Comparison of ENCODE assay signal across 39 cellular contexts in the genomic region with DNA sequence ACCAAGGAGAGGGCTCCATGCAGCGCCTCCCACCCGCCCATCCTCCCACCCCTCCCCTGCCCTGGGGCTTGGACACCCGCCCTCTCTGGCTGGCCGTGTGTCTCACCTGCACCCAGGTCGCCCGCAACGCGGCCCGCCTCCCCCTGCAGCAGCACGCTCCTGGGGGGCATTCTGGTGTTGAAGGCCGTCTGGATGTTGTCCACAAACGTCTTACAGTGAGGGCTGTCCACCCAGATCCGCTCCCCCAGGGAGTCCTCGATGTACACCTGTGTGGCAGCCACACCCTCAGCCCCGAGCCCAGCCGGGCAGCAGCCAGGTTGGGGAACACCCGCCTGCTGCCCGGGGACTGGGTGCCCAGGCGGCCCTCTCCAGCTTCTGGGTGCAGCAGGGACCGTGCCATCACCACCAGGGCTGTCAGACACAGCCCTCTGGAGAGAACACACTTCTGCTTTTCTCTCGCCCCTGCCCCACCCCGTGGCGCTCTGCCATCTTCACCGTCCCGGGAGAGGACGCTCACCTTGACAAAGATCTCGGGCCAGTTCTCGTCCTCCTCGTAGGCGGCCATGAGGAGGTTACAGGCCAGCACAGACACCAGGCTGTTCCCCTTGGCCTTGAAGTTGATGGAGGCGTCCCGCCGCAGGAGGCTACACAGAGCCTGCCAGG. TPM values are rescaled to one million over a fixed set of nuclear protein-coding genes. Genes with fewer than 3 reads are reported as not detected.
"Had no signal": no experiment of that assay in that cellular context is flagged by ENCODE, and none has a peak within 500 bp of the region (broad histone marks: within the 10 kb centered on the region; RNA-seq: fewer than 3 reads in every experiment).

No MANE protein-coding gene starts in this region.

- H3K27me3 ChIP-seq: ascending aorta, body of pancreas, brain microvascular endothelial cell, breast epithelium had no signal

- H3K9me3 Mint-ChIP-seq: activated B cell treated with CpG ODN at 0.5 μM for 24 hours; activated CD4-positive, alpha-beta memory T cell treated with anti-CD3 and anti-CD28 coated beads for 36 hours; activated CD4-positive, alpha-beta T cell treated with anti-CD3 and anti-CD28 coated beads, Interleukin-2, amount 10 ng/mL, durations not matched to agents 24 days and 14 days; activated CD8-positive, alpha-beta T cell treated with anti-CD3 and anti-CD28 coated beads for 36 hours; activated naive CD4-positive, alpha-beta T cell treated with anti-CD3 and anti-CD28 coated beads for 36 hours; activated naive CD4-positive, alpha-beta T cell treated with anti-CD3 and anti-CD28 coated beads, Interleukin-2, amount 50 U/mL, for 24 hours; activated naive CD8-positive, alpha-beta T cell treated with anti-CD3 and anti-CD28 coated beads, Interleukin-2, amount 10 ng/mL, durations not matched to agents 7 days and 5 days; activated naive CD8-positive, alpha-beta T cell treated with anti-CD3 and anti-CD28 coated beads, Interleukin-2, amount 50 U/mL, for 24 hours; activated T-cell treated with anti-CD3 and anti-CD28 coated beads, Interleukin-2, amount 50 U/mL, for 4 hours; activated T-cell treated with anti-CD3 and anti-CD28 coated beads, Interleukin-2, amount 50 U/mL, for 72 hours; activated T-helper 1 cell treated with anti-CD3 and anti-CD28 coated beads, Interleukin-12 subunit alpha, Interleukin-12 subunit beta, Interleukin-2, Interleukin-4 antibody, amounts not matched to agents 30 ng/mL and 10 ng/mL and 1 ng/mL, durations not matched to agents 14 hours and 24 hours and 36 hours; activated T-helper 17 cell treated with anti-CD3 and anti-CD28 coated beads, Interleukin-2, amount 50 U/mL, for 72 hours; T-helper 1 cell treated with Interleukin-12 subunit alpha and Interleukin-12 subunit beta and Interleukin-4 antibody, amounts not matched to agents 30 μg/mL and 1 μg/mL, for 36 hours; T-helper 2 cell treated with Interferon-gamma antibody and Interleukin-4, amounts not matched to agents 5 μg/mL and 100 μg/mL, for 36 hours had no signal

- H3K4me3 ChIP-seq: ascending aorta, body of pancreas, breast epithelium had no signal

- H3K9me3 ChIP-seq: ascending aorta, body of pancreas, breast epithelium had no signal

- DNase-seq: activated B cell treated with CpG ODN at 0.5 μM for 24 hours; activated CD4-positive, alpha-beta memory T cell treated with anti-CD3 and anti-CD28 coated beads for 36 hours; activated CD4-positive, alpha-beta T cell treated with anti-CD3 and anti-CD28 coated beads for 4 hours; activated CD4-positive, alpha-beta T cell treated with anti-CD3 and anti-CD28 coated beads, Interleukin-2, amount 10 ng/mL, durations not matched to agents 24 days and 14 days; activated CD4-positive, alpha-beta T cell treated with anti-CD3 and anti-CD28 coated beads, Interleukin-2, amount 50 U/mL, for 1 hour; activated CD4-positive, alpha-beta T cell treated with anti-CD3 and anti-CD28 coated beads, Interleukin-2, amount 50 U/mL, for 4 hours; activated CD4-positive, CD25-positive, alpha-beta regulatory T cell treated with anti-CD3 and anti-CD28 coated beads, Interleukin-2, amount 50 U/mL, for 72 hours; activated CD8-positive, alpha-beta memory T cell treated with anti-CD3 and anti-CD28 coated beads, Interleukin-2, amount 50 U/mL, for 4 hours; activated CD8-positive, alpha-beta T cell treated with anti-CD3 and anti-CD28 coated beads for 36 hours; activated effector memory CD4-positive, alpha-beta T cell treated with anti-CD3 and anti-CD28 coated beads, Interleukin-2, amount 50 U/mL, for 16 hours; activated gamma-delta T cell treated with Interleukin-2 at 50 U/mL for 16 hours; activated naive CD4-positive, alpha-beta T cell; activated naive CD4-positive, alpha-beta T cell treated with anti-CD3 and anti-CD28 coated beads for 36 hours; activated naive CD8-positive, alpha-beta T cell treated with anti-CD3 and anti-CD28 coated beads, Interleukin-2, amount 10 ng/mL, durations not matched to agents 7 days and 5 days; activated naive CD8-positive, alpha-beta T cell treated with anti-CD3 and anti-CD28 coated beads, Interleukin-2, amount 50 U/mL, for 24 hours; activated T-cell treated with anti-CD3 and anti-CD28 coated beads for 4 hours; activated T-cell treated with anti-CD3 and anti-CD28 coated beads, Interleukin-2, amount 50 U/mL, for 1 hour; activated T-cell treated with anti-CD3 and anti-CD28 coated beads, Interleukin-2, amount 50 U/mL, for 4 hours; activated T-cell treated with anti-CD3 and anti-CD28 coated beads, Interleukin-2, amount 50 U/mL, for 72 hours; amygdala; anterior cingulate cortex; body of pancreas; brain microvascular endothelial cell; central memory CD4-positive, alpha-beta T cell; SW 1271; T-helper 1 cell; T-helper 2 cell; T-helper 9 cell had no signal

- H3K27ac Mint-ChIP-seq: activated B cell treated with CpG ODN at 0.5 μM for 24 hours; activated CD4-positive, alpha-beta memory T cell treated with anti-CD3 and anti-CD28 coated beads for 36 hours; activated CD4-positive, alpha-beta T cell treated with anti-CD3 and anti-CD28 coated beads, Interleukin-2, amount 10 ng/mL, durations not matched to agents 24 days and 14 days; activated CD8-positive, alpha-beta T cell treated with anti-CD3 and anti-CD28 coated beads for 36 hours; activated naive CD4-positive, alpha-beta T cell treated with anti-CD3 and anti-CD28 coated beads for 36 hours; activated naive CD4-positive, alpha-beta T cell treated with anti-CD3 and anti-CD28 coated beads, Interleukin-2, amount 50 U/mL, for 24 hours; activated naive CD8-positive, alpha-beta T cell; activated naive CD8-positive, alpha-beta T cell treated with anti-CD3 and anti-CD28 coated beads, Interleukin-2, amount 10 ng/mL, durations not matched to agents 7 days and 5 days; activated naive CD8-positive, alpha-beta T cell treated with anti-CD3 and anti-CD28 coated beads, Interleukin-2, amount 50 U/mL, for 24 hours; activated T-cell treated with anti-CD3 and anti-CD28 coated beads, Interleukin-2, amount 50 U/mL, for 72 hours; activated T-helper 1 cell treated with anti-CD3 and anti-CD28 coated beads, Interleukin-12 subunit alpha, Interleukin-12 subunit beta, Interleukin-2, Interleukin-4 antibody, amounts not matched to agents 30 ng/mL and 10 ng/mL and 1 ng/mL, durations not matched to agents 14 hours and 24 hours and 36 hours; activated T-helper 17 cell treated with anti-CD3 and anti-CD28 coated beads, Interleukin-2, amount 50 U/mL, for 72 hours; T-helper 1 cell treated with Interleukin-12 subunit alpha and Interleukin-12 subunit beta and Interleukin-4 antibody, amounts not matched to agents 30 μg/mL and 1 μg/mL, for 36 hours; T-helper 2 cell treated with Interferon-gamma antibody and Interleukin-4, amounts not matched to agents 5 μg/mL and 100 μg/mL, for 36 hours had no signal

- H3K4me3 Mint-ChIP-seq: activated B cell treated with CpG ODN at 0.5 μM for 24 hours; activated CD4-positive, alpha-beta memory T cell treated with anti-CD3 and anti-CD28 coated beads for 36 hours; activated CD4-positive, alpha-beta T cell treated with anti-CD3 and anti-CD28 coated beads, Interleukin-2, amount 10 ng/mL, durations not matched to agents 24 days and 14 days; activated CD8-positive, alpha-beta T cell treated with anti-CD3 and anti-CD28 coated beads for 36 hours; activated naive CD4-positive, alpha-beta T cell treated with anti-CD3 and anti-CD28 coated beads for 36 hours; activated naive CD4-positive, alpha-beta T cell treated with anti-CD3 and anti-CD28 coated beads, Interleukin-2, amount 50 U/mL, for 24 hours; activated naive CD8-positive, alpha-beta T cell; activated naive CD8-positive, alpha-beta T cell treated with anti-CD3 and anti-CD28 coated beads, Interleukin-2, amount 10 ng/mL, durations not matched to agents 7 days and 5 days; activated naive CD8-positive, alpha-beta T cell treated with anti-CD3 and anti-CD28 coated beads, Interleukin-2, amount 50 U/mL, for 24 hours; activated T-cell treated with anti-CD3 and anti-CD28 coated beads, Interleukin-2, amount 50 U/mL, for 4 hours; activated T-cell treated with anti-CD3 and anti-CD28 coated beads, Interleukin-2, amount 50 U/mL, for 72 hours; activated T-helper 1 cell treated with anti-CD3 and anti-CD28 coated beads, Interleukin-12 subunit alpha, Interleukin-12 subunit beta, Interleukin-2, Interleukin-4 antibody, amounts not matched to agents 30 ng/mL and 10 ng/mL and 1 ng/mL, durations not matched to agents 14 hours and 24 hours and 36 hours; activated T-helper 17 cell treated with anti-CD3 and anti-CD28 coated beads, Interleukin-2, amount 50 U/mL, for 72 hours; T-helper 1 cell treated with Interleukin-12 subunit alpha and Interleukin-12 subunit beta and Interleukin-4 antibody, amounts not matched to agents 30 μg/mL and 1 μg/mL, for 36 hours; T-helper 2 cell treated with Interferon-gamma antibody and Interleukin-4, amounts not matched to agents 5 μg/mL and 100 μg/mL, for 36 hours had no signal

- H3K27ac ChIP-seq: ascending aorta, body of pancreas, brain microvascular endothelial cell, breast epithelium, VCaP had no signal

- ATAC-seq: activated CD8-positive, alpha-beta T cell treated with anti-CD3 and anti-CD28 coated beads for 36 hours; activated naive CD8-positive, alpha-beta T cell treated with anti-CD3 and anti-CD28 coated beads, Interleukin-2, amount 50 U/mL, for 24 hours; activated T-cell treated with anti-CD3 and anti-CD28 coated beads, Interleukin-2, amount 50 U/mL, for 4 hours; activated T-cell treated with anti-CD3 and anti-CD28 coated beads, Interleukin-2, amount 50 U/mL, for 72 hours; activated T-helper 17 cell treated with anti-CD3 and anti-CD28 coated beads, Interleukin-2, amount 50 U/mL, for 72 hours; body of pancreas had no signal

- H3K27me3 Mint-ChIP-seq: activated B cell treated with CpG ODN at 0.5 μM for 24 hours; activated CD4-positive, alpha-beta memory T cell treated with anti-CD3 and anti-CD28 coated beads for 36 hours; activated CD4-positive, alpha-beta T cell treated with anti-CD3 and anti-CD28 coated beads, Interleukin-2, amount 10 ng/mL, durations not matched to agents 24 days and 14 days; activated CD8-positive, alpha-beta T cell treated with anti-CD3 and anti-CD28 coated beads for 36 hours; activated naive CD4-positive, alpha-beta T cell treated with anti-CD3 and anti-CD28 coated beads, Interleukin-2, amount 50 U/mL, for 24 hours; activated naive CD8-positive, alpha-beta T cell; activated naive CD8-positive, alpha-beta T cell treated with anti-CD3 and anti-CD28 coated beads, Interleukin-2, amount 10 ng/mL, durations not matched to agents 7 days and 5 days; activated naive CD8-positive, alpha-beta T cell treated with anti-CD3 and anti-CD28 coated beads, Interleukin-2, amount 50 U/mL, for 24 hours; activated T-helper 17 cell treated with anti-CD3 and anti-CD28 coated beads, Interleukin-2, amount 50 U/mL, for 72 hours had no signal

- FAIRE-seq: TTC549 had no signal

- H3K36me3 Mint-ChIP-seq: activated naive CD8-positive, alpha-beta T cell had no signal

RNA-seq across cellular contexts. Expression of a gene that starts 56.5 kb away (rescaled TPM):
- total RNA-seq: activated B cell treated with CpG ODN at 0.5 μM for 24 hours; activated CD4-positive, alpha-beta memory T cell treated with anti-CD3 and anti-CD28 coated beads for 36 hours; activated CD4-positive, alpha-beta T cell treated with anti-CD3 and anti-CD28 coated beads, Interleukin-2, amount 10 ng/mL, durations not matched to agents 24 days and 14 days; activated CD8-positive, alpha-beta memory T cell treated with anti-CD3 and anti-CD28 coated beads for 36 hours; activated CD8-positive, alpha-beta T cell treated with anti-CD3 and anti-CD28 coated beads for 36 hours; activated naive CD8-positive, alpha-beta T cell treated with anti-CD3 and anti-CD28 coated beads, Interleukin-2, amount 10 ng/mL, durations not matched to agents 7 days and 5 days; activated T-helper 17 cell treated with anti-CD3 and anti-CD28 coated beads, Interleukin-2, amount 50 U/mL, for 72 hours; ascending aorta had no signal
